Comparison of ENCODE assay signal across 29 cellular contexts in the genomic region with DNA sequence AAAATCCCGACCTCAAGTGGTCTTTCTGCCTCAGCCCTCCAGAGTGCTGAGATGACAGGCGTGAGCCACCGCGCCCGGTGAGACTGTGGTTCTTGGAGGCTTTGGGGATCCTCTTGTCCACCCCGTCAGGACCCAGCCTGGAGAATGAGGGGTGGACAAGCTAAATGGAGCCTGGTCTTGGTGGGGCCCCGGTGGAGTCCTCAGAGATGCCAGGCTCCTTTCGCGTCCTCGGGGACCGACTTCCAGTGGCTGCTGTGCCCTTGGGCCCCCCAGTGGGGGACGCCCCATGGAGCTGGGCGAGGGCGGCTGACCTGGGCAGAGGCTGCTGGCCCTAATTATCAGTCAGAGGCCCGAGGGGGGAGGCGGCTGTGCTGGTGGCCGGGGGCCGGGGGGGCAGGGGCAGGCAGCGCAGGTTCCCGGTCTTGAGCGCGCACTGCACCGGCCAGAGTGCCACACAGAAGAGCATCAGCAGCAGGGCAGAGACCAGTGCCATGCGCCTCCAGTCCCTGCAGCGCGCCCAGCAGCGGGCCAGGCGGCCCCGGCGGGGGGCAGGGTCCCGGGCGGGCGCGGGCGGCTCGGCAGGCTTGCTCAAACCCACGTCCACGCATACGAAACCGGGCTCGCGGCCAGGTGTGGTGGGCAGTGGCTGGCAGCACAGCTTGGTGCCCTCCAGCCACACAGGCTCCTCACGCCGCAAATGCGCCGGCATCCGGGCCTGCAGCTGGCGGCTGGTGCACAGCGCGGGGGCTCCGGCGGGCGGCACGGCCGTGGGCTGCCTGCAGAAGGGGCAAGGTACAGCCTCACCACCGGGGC. TPM values are rescaled to one million over a fixed set of nuclear protein-coding genes. Genes with fewer than 3 reads are reported as not detected.
"Had no signal": no experiment of that assay in that cellular context is flagged by ENCODE, and none has a peak within 500 bp of the region (broad histone marks: within the 10 kb centered on the region; RNA-seq: fewer than 3 reads in every experiment).

No MANE protein-coding gene starts in this region.

- H3K27me3 Mint-ChIP-seq: brain had no signal

- H3K9me3 Mint-ChIP-seq: activated B cell treated with CpG ODN at 0.5 μM for 24 hours; activated CD8-positive, alpha-beta T cell treated with anti-CD3 and anti-CD28 coated beads for 36 hours; activated naive CD4-positive, alpha-beta T cell treated with anti-CD3 and anti-CD28 coated beads, Interleukin-2, amount 50 U/mL, for 72 hours; dendritic cell treated with granulocyte-macrophage colony-stimulating factor and Interleukin-4, amounts not matched to agents 40 ng/mL and 50 ng/mL, for 4 days had no signal

- H3K4me3 Mint-ChIP-seq: activated B cell treated with CpG ODN at 0.5 μM for 24 hours; activated CD8-positive, alpha-beta memory T cell treated with anti-CD3 and anti-CD28 coated beads, Interleukin-2, amount 10 ng/mL, durations not matched to agents 7 days and 5 days; activated CD8-positive, alpha-beta T cell treated with anti-CD3 and anti-CD28 coated beads for 36 hours; dendritic cell treated with granulocyte-macrophage colony-stimulating factor and Interleukin-4, amounts not matched to agents 40 ng/mL and 50 ng/mL, for 4 days; T-helper 17 cell had no signal

- H3K36me3 ChIP-seq: left ventricle myocardium inferior, thoracic aorta, upper lobe of right lung had no signal

- DNase-seq: activated B cell treated with CpG ODN at 0.5 μM for 24 hours; activated CD4-positive, alpha-beta T cell treated with anti-CD3 and anti-CD28 coated beads for 48 hours; activated CD8-positive, alpha-beta memory T cell treated with anti-CD3 and anti-CD28 coated beads, Interleukin-2, amount 10 ng/mL, durations not matched to agents 7 days and 5 days; activated CD8-positive, alpha-beta T cell treated with anti-CD3 and anti-CD28 coated beads for 36 hours; activated gamma-delta T cell treated with Interleukin-2 at 50 U/mL for 16 hours; activated T-cell treated with anti-CD3 and anti-CD28 coated beads for 4 hours; aorta; effector CD4-positive, alpha-beta T cell; erythroblast; foreskin melanocyte; hippocampal formation; kidney glomerular epithelial cell; left ventricle myocardium inferior; mammary epithelial cell; stimulated activated CD4-positive, alpha-beta T cell treated with anti-CD3 and anti-CD28 coated beads, Interleukin-4, amount 100 ng/mL, for 1 hour; stimulated activated naive CD4-positive, alpha-beta T cell treated with Interleukin-2 at 50 U/mL for 16 hours; SW 1271; T-helper 17 cell; upper lobe of right lung had no signal

- ATAC-seq: activated CD8-positive, alpha-beta memory T cell treated with anti-CD3 and anti-CD28 coated beads, Interleukin-2, amount 10 ng/mL, durations not matched to agents 7 days and 5 days; activated CD8-positive, alpha-beta T cell treated with anti-CD3 and anti-CD28 coated beads for 36 hours; activated naive CD4-positive, alpha-beta T cell treated with anti-CD3 and anti-CD28 coated beads, Interleukin-2, amount 50 U/mL, for 72 hours; T-helper 17 cell; upper lobe of right lung had no signal

- H3K36me3 Mint-ChIP-seq: activated CD8-positive, alpha-beta memory T cell treated with anti-CD3 and anti-CD28 coated beads, Interleukin-2, amount 10 ng/mL, durations not matched to agents 7 days and 5 days; activated naive CD4-positive, alpha-beta T cell treated with anti-CD3 and anti-CD28 coated beads, Interleukin-2, amount 50 U/mL, for 72 hours; brain had no signal

- H3K4me3 ChIP-seq: left ventricle myocardium inferior, thoracic aorta, upper lobe of right lung had no signal

- H3K27ac Mint-ChIP-seq: activated CD8-positive, alpha-beta memory T cell treated with anti-CD3 and anti-CD28 coated beads, Interleukin-2, amount 10 ng/mL, durations not matched to agents 7 days and 5 days; activated CD8-positive, alpha-beta T cell treated with anti-CD3 and anti-CD28 coated beads for 36 hours; activated naive CD4-positive, alpha-beta T cell treated with anti-CD3 and anti-CD28 coated beads, Interleukin-2, amount 50 U/mL, for 72 hours; brain; dendritic cell treated with granulocyte-macrophage colony-stimulating factor and Interleukin-4, amounts not matched to agents 40 ng/mL and 50 ng/mL, for 4 days; T-helper 17 cell had no signal

- H3K27ac ChIP-seq: left ventricle myocardium inferior, thoracic aorta, upper lobe of right lung had no signal

- FAIRE-seq: endometrium had no signal

- H3K9me3 ChIP-seq: left ventricle myocardium inferior, thoracic aorta, upper lobe of right lung had no signal

RNA-seq across cellular contexts. Expression of gene RNF223, which starts 2.4 kb away (rescaled TPM):
- total RNA-seq: activated B cell treated with CpG ODN at 0.5 μM for 24 hours; activated CD8-positive, alpha-beta memory T cell treated with anti-CD3 and anti-CD28 coated beads, Interleukin-2, amount 10 ng/mL, durations not matched to agents 7 days and 5 days; activated CD8-positive, alpha-beta T cell treated with anti-CD3 and anti-CD28 coated beads for 36 hours; activated naive CD4-positive, alpha-beta T cell treated with anti-CD3 and anti-CD28 coated beads, Interleukin-2, amount 50 U/mL, for 72 hours; aorta; cardiac septum; left ventricle myocardium inferior; omental fat pad; posterior vena cava; renal cortical epithelial cell; T-helper 17 cell had no signal
- polyA plus RNA-seq: aorta, neural cell had no signal
